Comparison of ENCODE assay signal across 6 cellular contexts in the genomic region with DNA sequence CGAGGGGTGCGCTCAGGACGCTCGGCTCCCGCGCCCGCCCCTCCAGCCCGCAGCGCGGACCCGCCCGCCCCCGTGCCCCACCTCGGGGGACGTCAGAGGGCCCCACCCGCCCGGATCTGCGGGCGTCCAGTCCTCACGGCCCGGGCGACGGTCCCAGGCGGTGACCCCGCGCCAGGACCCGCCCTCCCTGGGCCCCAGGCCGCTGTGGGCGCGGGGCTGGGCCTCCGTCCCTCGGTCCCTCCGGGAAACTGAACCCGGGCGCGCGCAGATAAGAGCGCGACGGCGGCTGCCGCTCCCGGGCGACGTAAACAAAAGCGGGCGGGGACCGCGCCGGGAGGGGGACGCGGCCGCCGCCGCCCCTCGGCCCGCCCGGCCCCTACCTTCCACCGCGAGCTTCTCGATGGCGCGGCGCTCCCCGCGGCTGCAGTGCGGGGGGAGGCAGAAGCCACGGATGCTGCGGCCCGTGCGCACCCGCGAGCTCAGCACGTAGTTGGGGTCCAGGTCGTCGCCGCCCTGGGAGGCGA. TPM values are rescaled to one million over a fixed set of nuclear protein-coding genes. Genes with fewer than 3 reads are reported as not detected.
DNase-seq lines count a peak whose midpoint lies in the region; ATAC-seq and TF ChIP-seq lines count a peak whose summit lies in the region.

No MANE protein-coding gene starts in this region.

- peak; percentile 59 for DNase-seq in activated naive CD8-positive, alpha-beta T cell treated with anti-CD3 and anti-CD28 coated beads, Interleukin-2, amount 10 ng/mL, durations not matched to agents 7 days and 5 days
- DNase-seq in activated naive CD8-positive, alpha-beta T cell treated with anti-CD3 and anti-CD28 coated beads for 36 hours = no peak
- DNase-seq in Right ventricle myocardium superior = no peak
- DNase-seq in suprapubic skin (ENCODE audit: low spot score in 2 of 2) = peak in 1 of 2 donors; percentile 64
- no peak for DNase-seq in GM10266 (ENCODE audit: extremely low spot score)
- DNase-seq in ureter (ENCODE audit: low spot score) = no peak

- peak overlapping the region; percentile 22 for H3K4me3 Mint-ChIP-seq in activated naive CD8-positive, alpha-beta T cell treated with anti-CD3 and anti-CD28 coated beads, Interleukin-2, amount 10 ng/mL, durations not matched to agents 7 days and 5 days
- no peak overlapping the region for H3K4me3 Mint-ChIP-seq in activated naive CD8-positive, alpha-beta T cell treated with anti-CD3 and anti-CD28 coated beads for 36 hours

- no peaks in the 10 kb centered on the region for H3K36me3 ChIP-seq in suprapubic skin

- H3K27me3 ChIP-seq in suprapubic skin = peaks cover 6% of the 10 kb centered on the region

- TF ChIP-seq EP300 in suprapubic skin (IDR thresholded peaks at IDR 0.05) = no peak

- ATAC-seq in activated naive CD8-positive, alpha-beta T cell treated with anti-CD3 and anti-CD28 coated beads, Interleukin-2, amount 10 ng/mL, durations not matched to agents 7 days and 5 days (ENCODE audit: low read depth) = peak; percentile 20
- ATAC-seq in Right ventricle myocardium superior (ENCODE audit: poor library complexity) = peak; percentile 53

- peaks cover 18% of the 10 kb centered on the region for H3K27me3 Mint-ChIP-seq in activated naive CD8-positive, alpha-beta T cell treated with anti-CD3 and anti-CD28 coated beads, Interleukin-2, amount 10 ng/mL, durations not matched to agents 7 days and 5 days
- peaks cover 13% of the 10 kb centered on the region for H3K27me3 Mint-ChIP-seq in activated naive CD8-positive, alpha-beta T cell treated with anti-CD3 and anti-CD28 coated beads for 36 hours

- peaks cover 72% of the 10 kb centered on the region for H3K4me1 ChIP-seq in suprapubic skin

- peaks cover 8% of the 10 kb centered on the region for H3K4me1 Mint-ChIP-seq in activated naive CD8-positive, alpha-beta T cell treated with anti-CD3 and anti-CD28 coated beads, Interleukin-2, amount 10 ng/mL, durations not matched to agents 7 days and 5 days
- H3K4me1 Mint-ChIP-seq in activated naive CD8-positive, alpha-beta T cell treated with anti-CD3 and anti-CD28 coated beads for 36 hours = peaks cover 11% of the 10 kb centered on the region

- H3K9me3 ChIP-seq in suprapubic skin = no peaks in the 10 kb centered on the region

- H3K27ac Mint-ChIP-seq in activated naive CD8-positive, alpha-beta T cell treated with anti-CD3 and anti-CD28 coated beads, Interleukin-2, amount 10 ng/mL, durations not matched to agents 7 days and 5 days = no peak overlapping the region
- H3K27ac Mint-ChIP-seq in activated naive CD8-positive, alpha-beta T cell treated with anti-CD3 and anti-CD28 coated beads for 36 hours = no peak overlapping the region

- intact Hi-C loops in Right ventricle myocardium superior (cut with DNase I) = no loop called here

- TF ChIP-seq CTCF in suprapubic skin (IDR thresholded peaks at IDR 0.05) (no peak), GM10266 (IDR thresholded peaks at IDR 0.05; ENCODE audit: control insufficient read depth, insufficient read depth, low read depth, missing control alignments) (no peak)

- peak overlapping the region; percentile 86 for H3K27ac ChIP-seq in suprapubic skin

- H3K9me3 Mint-ChIP-seq in activated naive CD8-positive, alpha-beta T cell treated with anti-CD3 and anti-CD28 coated beads, Interleukin-2, amount 10 ng/mL, durations not matched to agents 7 days and 5 days = no peaks in the 10 kb centered on the region
- H3K9me3 Mint-ChIP-seq in activated naive CD8-positive, alpha-beta T cell treated with anti-CD3 and anti-CD28 coated beads for 36 hours = no peaks in the 10 kb centered on the region

- no peak for TF ChIP-seq POLR2A in suprapubic skin (IDR thresholded peaks at IDR 0.05)

- WGBS in suprapubic skin = no CpG with 5 or more reads among the region's 78 CpGs

- no peaks in the 10 kb centered on the region for H3K36me3 Mint-ChIP-seq in activated naive CD8-positive, alpha-beta T cell treated with anti-CD3 and anti-CD28 coated beads, Interleukin-2, amount 10 ng/mL, durations not matched to agents 7 days and 5 days
- H3K36me3 Mint-ChIP-seq in activated naive CD8-positive, alpha-beta T cell treated with anti-CD3 and anti-CD28 coated beads for 36 hours = no peaks in the 10 kb centered on the region

- peak overlapping the region; percentile 65 for H3K4me3 ChIP-seq in suprapubic skin

- POLR2A ChIA-PET in activated naive CD8-positive, alpha-beta T cell treated with anti-CD3 and anti-CD28 coated beads, Interleukin-2, amount 10 ng/mL, durations not matched to agents 7 days and 5 days (lab: Charles Lee) = interaction anchor here (1.0 to 2.0 kb wide), 5 partner anchors 13 to 187 kb away, joined by 3 to 10 read pairs (median 4); a partner anchor contains a TSS

RNA-seq across cellular contexts. Expression of a gene that starts 1.1 kb away (rescaled TPM):
- 1 to 10 TPM; 4.3 to 4.4 TPM for total RNA-seq in activated naive CD8-positive, alpha-beta T cell treated with anti-CD3 and anti-CD28 coated beads, Interleukin-2, amount 10 ng/mL, durations not matched to agents 7 days and 5 days
- total RNA-seq in activated naive CD8-positive, alpha-beta T cell treated with anti-CD3 and anti-CD28 coated beads for 36 hours = 1 to 10 TPM; 3.1 to 3.3 TPM
- total RNA-seq in Right ventricle myocardium superior (702 TPM), suprapubic skin (100 to 1,000 TPM; 107 to 172 (median 128) TPM), ureter (310 TPM)

RNA-seq across cellular contexts. Expression of a gene that starts 7.5 kb away (rescaled TPM):
- total RNA-seq in activated naive CD8-positive, alpha-beta T cell treated with anti-CD3 and anti-CD28 coated beads, Interleukin-2, amount 10 ng/mL, durations not matched to agents 7 days and 5 days = 1 to 10 TPM; 7.8 to 9.2 TPM
- total RNA-seq in activated naive CD8-positive, alpha-beta T cell treated with anti-CD3 and anti-CD28 coated beads for 36 hours = 10 to 100 TPM; 20.6 to 22.1 TPM
- total RNA-seq in Right ventricle myocardium superior (5.0 TPM), suprapubic skin (10 to 100 TPM; 15.9 to 21.9 (median 18.5) TPM), ureter (22.4 TPM)

RNA-seq across cellular contexts. Expression of a gene that starts 41.0 kb away (rescaled TPM):
- 10 to 100 TPM; 31.7 to 32.3 TPM for total RNA-seq in activated naive CD8-positive, alpha-beta T cell treated with anti-CD3 and anti-CD28 coated beads, Interleukin-2, amount 10 ng/mL, durations not matched to agents 7 days and 5 days
- 10 to 100 TPM; 36.3 to 38.9 TPM for total RNA-seq in activated naive CD8-positive, alpha-beta T cell treated with anti-CD3 and anti-CD28 coated beads for 36 hours
- total RNA-seq in Right ventricle myocardium superior (14.3 TPM), suprapubic skin (10 to 100 TPM; 30.2 to 55.1 (median 39.9) TPM), ureter (36.8 TPM)

RNA-seq across cellular contexts. Expression of a gene that starts 41.3 kb away (rescaled TPM):
- total RNA-seq in activated naive CD8-positive, alpha-beta T cell treated with anti-CD3 and anti-CD28 coated beads, Interleukin-2, amount 10 ng/mL, durations not matched to agents 7 days and 5 days = 10 to 100 TPM; 26.7 to 29.5 TPM
- 10 to 100 TPM; 42.9 to 44.2 TPM for total RNA-seq in activated naive CD8-positive, alpha-beta T cell treated with anti-CD3 and anti-CD28 coated beads for 36 hours
- total RNA-seq in Right ventricle myocardium superior (60.6 TPM), suprapubic skin (10 to 100 TPM; 17.1 to 30.3 (median 21.9) TPM), ureter (37.3 TPM)

Comparison
In these comparisons a context has a peak if more than half of its experiments do, and no peak if none do; other contexts are left out.
1. RNA of a gene that starts 1.1 kb away (total RNA-seq): 702 TPM in Right ventricle myocardium superior (single experiment), 310 TPM in ureter (single experiment) and 107 to 172 TPM in suprapubic skin; 4.3 to 4.4 TPM in activated naive CD8-positive, alpha-beta T cell treated with anti-CD3 and anti-CD28 coated beads, Interleukin-2, amount 10 ng/mL, durations not matched to agents 7 days and 5 days and 3.1 to 3.3 TPM in activated naive CD8-positive, alpha-beta T cell treated with anti-CD3 and anti-CD28 coated beads for 36 hours; every median in the first group is over 10 times any median in the second.